ENCODE assay signal across 2 cellular contexts in genomic region chr5:177555228-177555627, GRCh38.
TF ChIP-seq lines count a peak whose summit lies in the region.

No MANE protein-coding gene starts in this region.

TF ChIP-seq in IMR-90, 13 proteins besides CTCF, POLR2A, EP300 and RAD21:
- TF ChIP-seq USF2 (IDR thresholded peaks at IDR 0.05; ENCODE audit: low read depth, low read length) (no peak), MAFK (IDR thresholded peaks at IDR 0.05; ENCODE audit: low read depth, low read length) (no peak), RCOR1 (IDR thresholded peaks at IDR 0.05; ENCODE audit: insufficient replicate concordance, low read length) (no peak), SMC3 (IDR thresholded peaks at IDR 0.05; ENCODE audit: low read depth, low read length) (no peak)

TF ChIP-seq in GM12878, 131 proteins besides CTCF, POLR2A, EP300 and RAD21:
- TF ChIP-seq POU2F2 (IDR thresholded peaks at IDR 0.05; ENCODE audit: borderline replicate concordance, low read depth, low read length): no peak
- no peak for TF ChIP-seq E2F4 (IDR thresholded peaks at IDR 0.05; ENCODE audit: low read depth, low read length)
- TF ChIP-seq TAF1 (IDR thresholded peaks at IDR 0.05; ENCODE audit: borderline replicate concordance, low read depth, low read length): no peak
